1 cellular context compared by ENCODE assay signal in genomic region chr6:38391206-38391908, GRCh38.
TF ChIP-seq lines count a peak whose summit lies in the region.

No MANE protein-coding gene starts in this region.

TF ChIP-seq in SK-N-SH, 30 proteins besides CTCF, POLR2A, EP300 and RAD21 (continued from another document):
- TF ChIP-seq REST (IDR thresholded peaks at IDR 0.05; ENCODE audit: low read depth, low read length) = no peak
- no peak for TF ChIP-seq TCF12 (IDR thresholded peaks at IDR 0.05)
